Comparison of ENCODE assay signal across 22 cellular contexts in the genomic region with DNA sequence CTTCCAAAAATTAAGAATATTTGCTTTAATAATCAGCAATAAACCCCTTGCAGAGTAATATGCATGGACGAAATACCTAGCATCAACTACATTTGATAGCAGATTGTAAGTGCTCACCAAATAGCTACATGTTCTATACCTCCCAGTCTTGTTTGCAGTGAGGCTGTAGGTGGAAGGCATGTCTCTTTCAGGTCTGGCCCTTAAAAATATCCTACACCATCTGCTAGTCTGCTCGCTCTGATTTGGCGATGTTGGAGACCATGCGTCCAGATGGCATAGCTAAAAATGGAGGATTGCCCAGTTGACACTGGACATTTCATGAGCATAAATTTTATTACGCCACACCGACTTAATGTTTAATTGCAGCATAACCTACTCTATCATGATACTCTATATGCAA.
"Had no signal": no experiment of that assay in that cellular context is flagged by ENCODE, and none has a peak within 500 bp of the region (broad histone marks: within the 10 kb centered on the region; RNA-seq: fewer than 3 reads in every experiment).

No MANE protein-coding gene starts in this region.

- H3K4me3 ChIP-seq: esophagus squamous epithelium, gastroesophageal sphincter, neural progenitor cell, pancreas, psoas muscle, testis, tibial nerve, upper lobe of right lung, vagina had no signal

- H3K9me3 ChIP-seq: esophagus squamous epithelium, gastroesophageal sphincter, pancreas, psoas muscle, testis, tibial nerve, upper lobe of right lung, vagina had no signal

- DNase-seq: dermis blood vessel endothelial cell; esophagus squamous epithelium; foreskin fibroblast; glutamatergic neuron; islet precursor cell; nucleus accumbens; pancreas; psoas muscle; retina; stimulated activated CD4-positive, alpha-beta T cell treated with anti-CD3 and anti-CD28 coated beads, Interleukin-2, amount 100 ng/mL, for 24 hours; stimulated activated CD4-positive, alpha-beta T cell treated with anti-CD3 and anti-CD28 coated beads, Interleukin-4, amount 100 ng/mL, for 4 hours; stimulated activated naive B cell treated with anti-CD40 and anti-IgM and Interleukin-4, amounts not matched to agents 10 μg/mL and 1 μg/mL and 100 μg/mL, for 72 hours; stimulated activated naive CD8-positive, alpha-beta T cell treated with anti-CD3 and anti-CD28 coated beads, Interleukin-15, amount 100 ng/mL, for 72 hours; testis; upper lobe of right lung had no signal

- H3K27me3 ChIP-seq: esophagus squamous epithelium, gastroesophageal sphincter, neural progenitor cell, pancreas, testis, tibial nerve, upper lobe of right lung, vagina had no signal

- H3K4me1 ChIP-seq: esophagus squamous epithelium, gastroesophageal sphincter, neural progenitor cell, psoas muscle, testis, tibial nerve, upper lobe of right lung, vagina had no signal

- ATAC-seq: gastroesophageal sphincter; left lobe of liver; natural killer cell treated with Interleukin-12 subunit alpha and Interleukin-12 subunit beta and Interleukin-15 and Interleukin-18, amount 100 ng/mL, for 72 hours; psoas muscle; sciatic nerve; stimulated activated naive B cell treated with anti-CD40 and anti-IgM and Interleukin-4, amounts not matched to agents 10 μg/mL and 1 μg/mL and 100 μg/mL, for 72 hours; stimulated activated naive CD8-positive, alpha-beta T cell treated with anti-CD3 and anti-CD28 coated beads, Interleukin-15, amount 100 ng/mL, for 72 hours; upper lobe of right lung had no signal

- H3K27ac ChIP-seq: esophagus squamous epithelium, gastroesophageal sphincter, neural progenitor cell, pancreas, psoas muscle, testis, tibial nerve, upper lobe of right lung, vagina had no signal

- H3K36me3 ChIP-seq: pancreas, tibial nerve, upper lobe of right lung, vagina had no signal
